31 cellular contexts compared by ENCODE assay signal in genomic region chr2:2097549-2097948, GRCh38.
"Had no signal": no experiment of that assay in that cellular context is flagged by ENCODE, and none has a peak within 500 bp of the region (broad histone marks: within the 10 kb centered on the region; RNA-seq: fewer than 3 reads in every experiment).

No MANE protein-coding gene starts in this region.

- DNase-seq: naive thymus-derived CD8-positive, alpha-beta T cell; nephron progenitor cell; occipital lobe; ovary; psoas muscle; right cardiac atrium; spleen; stimulated activated CD4-positive, alpha-beta T cell treated with anti-CD3 and anti-CD28 coated beads, Interleukin-12 subunit alpha, Interleukin-12 subunit beta, amount 100 ng/mL, for 4 hours; stimulated activated CD4-positive, alpha-beta T cell treated with anti-CD3 and anti-CD28 coated beads, Interleukin-1b, Interleukin-23, amount 100 ng/mL, for 48 hours; stimulated activated CD4-positive, alpha-beta T cell treated with anti-CD3 and anti-CD28 coated beads, Interleukin-4, amount 100 ng/mL, for 1 hour; stimulated activated CD4-positive, alpha-beta T cell treated with anti-CD3 and anti-CD28 coated beads, Interleukin-4, amount 100 ng/mL, for 4 hours; stimulated activated CD8-positive, alpha-beta memory T cell treated with anti-CD3 and anti-CD28 coated beads, Interleukin-4, amount 100 ng/mL, for 48 hours; stimulated activated naive CD4-positive, alpha-beta T cell; stimulated activated naive CD8-positive, alpha-beta T cell treated with anti-CD3 and anti-CD28 coated beads, Interleukin-15, amount 100 ng/mL, for 72 hours; stimulated activated naive CD8-positive, alpha-beta T cell treated with anti-CD3 and anti-CD28 coated beads, Interleukin-15, Interleukin-2, amounts not matched to agents 100 U/mL and 50 U/mL, for 24 hours; substantia nigra; testis; tibial artery; transverse colon had no signal

- H3K4me2 ChIP-seq: smooth muscle cell had no signal

- H3K9me3 ChIP-seq: ovary, psoas muscle, suprapubic skin, testis, tibial artery, transverse colon, vagina had no signal

- H3K4me3 Mint-ChIP-seq: naive thymus-derived CD8-positive, alpha-beta T cell; natural killer cell treated with Interleukin-12 subunit alpha and Interleukin-12 subunit beta and Interleukin-15 and Interleukin-18, amount 100 ng/mL, for 72 hours; nephron progenitor cell; neural crest cell; stimulated activated memory B cell treated with anti-CD40 and anti-IgM and Interleukin-4, amounts not matched to agents 10 μg/mL and 1 μg/mL and 100 μg/mL, for 72 hours; stimulated activated naive CD8-positive, alpha-beta T cell treated with anti-CD3 and anti-CD28 coated beads, Interleukin-15, amount 100 ng/mL, for 72 hours; type B pancreatic cell had no signal

- H3K27ac ChIP-seq: ovary, parathyroid adenoma, psoas muscle, skin epidermis, spleen, suprapubic skin, testis, tibial artery, transverse colon, vagina had no signal

- ATAC-seq: naive thymus-derived CD8-positive, alpha-beta T cell; psoas muscle; right cardiac atrium; sciatic nerve; stimulated activated memory B cell treated with anti-CD40 and anti-IgM and Interleukin-4, amounts not matched to agents 10 μg/mL and 1 μg/mL and 100 μg/mL, for 72 hours; stimulated activated naive CD8-positive, alpha-beta T cell treated with anti-CD3 and anti-CD28 coated beads, Interleukin-15, amount 100 ng/mL, for 72 hours; stimulated activated naive CD8-positive, alpha-beta T cell treated with anti-CD3 and anti-CD28 coated beads, Interleukin-15, Interleukin-2, amounts not matched to agents 100 U/mL and 50 U/mL, for 24 hours had no signal

- H3K4me1 ChIP-seq: parathyroid adenoma, psoas muscle, spleen, suprapubic skin, testis, tibial artery, transverse colon, vagina had no signal

- H3K27me3 Mint-ChIP-seq: progenitor cell of endocrine pancreas; stimulated activated memory B cell treated with anti-CD40 and anti-IgM and Interleukin-4, amounts not matched to agents 10 μg/mL and 1 μg/mL and 100 μg/mL, for 72 hours had no signal

- H2AFZ ChIP-seq: parathyroid adenoma had no signal

- H3K4me1 Mint-ChIP-seq: naive thymus-derived CD8-positive, alpha-beta T cell; stimulated activated memory B cell treated with anti-CD40 and anti-IgM and Interleukin-4, amounts not matched to agents 10 μg/mL and 1 μg/mL and 100 μg/mL, for 72 hours; stimulated activated naive CD8-positive, alpha-beta T cell treated with anti-CD3 and anti-CD28 coated beads, Interleukin-15, amount 100 ng/mL, for 72 hours had no signal

- H3K36me3 Mint-ChIP-seq: naive thymus-derived CD8-positive, alpha-beta T cell; natural killer cell treated with Interleukin-12 subunit alpha and Interleukin-12 subunit beta and Interleukin-15 and Interleukin-18, amount 100 ng/mL, for 72 hours; stimulated activated memory B cell treated with anti-CD40 and anti-IgM and Interleukin-4, amounts not matched to agents 10 μg/mL and 1 μg/mL and 100 μg/mL, for 72 hours; type B pancreatic cell had no signal

- H3K79me2 ChIP-seq: parathyroid adenoma had no signal

- FAIRE-seq: urothelium cell line had no signal

- H3K4me3 ChIP-seq: ovary, psoas muscle, skin epidermis, smooth muscle cell, spleen, suprapubic skin, testis, tibial artery, transverse colon, vagina had no signal

- H3K27me3 ChIP-seq: ovary, spleen, suprapubic skin, testis, tibial artery, transverse colon, vagina had no signal

- H3K27ac Mint-ChIP-seq: naive thymus-derived CD8-positive, alpha-beta T cell; natural killer cell treated with Interleukin-12 subunit alpha and Interleukin-12 subunit beta and Interleukin-15 and Interleukin-18, amount 100 ng/mL, for 72 hours; nephron progenitor cell; progenitor cell of endocrine pancreas; stimulated activated memory B cell treated with anti-CD40 and anti-IgM and Interleukin-4, amounts not matched to agents 10 μg/mL and 1 μg/mL and 100 μg/mL, for 72 hours; stimulated activated naive CD8-positive, alpha-beta T cell treated with anti-CD3 and anti-CD28 coated beads, Interleukin-15, amount 100 ng/mL, for 72 hours; type B pancreatic cell had no signal

- H3K9ac ChIP-seq: parathyroid adenoma had no signal

- H3K36me3 ChIP-seq: ovary, spleen, suprapubic skin, tibial artery, transverse colon, vagina had no signal
